11 cellular contexts compared by ENCODE assay signal in the genomic region with DNA sequence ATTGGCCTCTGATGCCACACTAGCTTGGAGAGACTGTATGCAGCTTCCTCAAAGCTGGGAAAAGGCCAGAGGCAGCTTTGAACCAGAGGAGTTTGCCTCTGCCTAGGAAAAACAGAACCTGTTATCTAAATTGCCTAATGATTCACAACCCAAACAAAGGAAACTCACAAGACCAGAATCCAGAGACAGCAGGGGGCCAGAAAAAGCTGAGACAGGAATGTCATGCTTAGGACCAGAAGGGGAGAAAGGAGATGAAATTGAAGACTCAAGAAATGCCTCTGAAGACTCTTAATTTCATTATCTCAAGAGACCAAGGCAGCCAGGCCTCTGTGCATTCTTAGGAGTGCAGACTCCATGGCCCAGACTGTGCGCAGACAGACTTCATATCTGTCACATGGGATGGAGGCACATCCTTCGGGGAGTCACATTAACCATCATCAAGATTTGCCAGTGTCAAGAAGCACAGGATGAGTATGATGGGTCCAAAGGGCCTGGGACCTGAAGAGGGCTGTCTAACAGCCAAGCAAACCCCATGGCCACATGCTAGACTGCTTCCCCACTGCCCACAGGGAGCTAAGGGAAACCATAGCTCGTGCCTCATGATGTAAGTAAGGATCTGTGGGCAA. TPM values are rescaled to one million over a fixed set of nuclear protein-coding genes. Genes with fewer than 3 reads are reported as not detected.
DNase-seq lines count a peak whose midpoint lies in the region; ATAC-seq and TF ChIP-seq lines count a peak whose summit lies in the region.
"Had no signal": no experiment of that assay in that cellular context is flagged by ENCODE, and none has a peak within 500 bp of the region (broad histone marks: within the 10 kb centered on the region; RNA-seq: fewer than 3 reads in every experiment).

No MANE protein-coding gene starts in this region.

- no peaks in the 10 kb centered on the region for H3K36me3 ChIP-seq in skeletal muscle satellite cell (ENCODE audit: insufficient read depth, low read length)
- H3K36me3 ChIP-seq: colonic mucosa had no signal

- H3K4me3 ChIP-seq in skeletal muscle satellite cell (ENCODE audit: low read length) = no peak overlapping the region
- H3K4me3 ChIP-seq: colonic mucosa, testis had no signal

- H3K4me1 Mint-ChIP-seq in activated T-helper 1 cell treated with anti-CD3 and anti-CD28 coated beads, Interleukin-12 subunit alpha, Interleukin-12 subunit beta, Interleukin-2, Interleukin-4 antibody, amounts not matched to agents 30 ng/mL and 10 ng/mL and 1 ng/mL, durations not matched to agents 14 hours and 24 hours and 36 hours (ENCODE audit: low read depth) = no peaks in the 10 kb centered on the region

- no peak for ATAC-seq in SK-N-SH treated with all-trans-retinoic acid at 6 μM for 48 hours

- H3K36me3 Mint-ChIP-seq in activated T-helper 1 cell treated with anti-CD3 and anti-CD28 coated beads, Interleukin-12 subunit alpha, Interleukin-12 subunit beta, Interleukin-2, Interleukin-4 antibody, amounts not matched to agents 30 ng/mL and 10 ng/mL and 1 ng/mL, durations not matched to agents 14 hours and 24 hours and 36 hours (ENCODE audit: low read depth) = peaks cover 2% of the 10 kb centered on the region

- peak overlapping the region; percentile 1 for H3K4me2 ChIP-seq in skeletal muscle satellite cell (ENCODE audit: low read length)

- no peaks in the 10 kb centered on the region for H3K9me3 ChIP-seq in skeletal muscle satellite cell (replicated peaks; ENCODE audit: low read length)
- H3K9me3 ChIP-seq: colonic mucosa, neutrophil, testis had no signal

- DNase-seq in DMS53 (lab: John Stamatoyannopoulos, UW) (peak; percentile 11), DMS53 treated with DMSO at 0.1 percent for 48 hours (lab: John Stamatoyannopoulos, UW; ENCODE audit: unreplicated experiment) (no peak), glomerular visceral epithelial cell (ENCODE audit: extremely low spot score) (peak; percentile 54), NCI-H2081 treated with DMSO at 0.1 percent for 48 hours (lab: John Stamatoyannopoulos, UW) (no peak), cerebellum (ENCODE audit: low spot score) (no peak)
- DNase-seq in activated T-helper 1 cell treated with anti-CD3 and anti-CD28 coated beads, Interleukin-12 subunit alpha, Interleukin-12 subunit beta, Interleukin-2, Interleukin-4 antibody, amounts not matched to agents 30 ng/mL and 10 ng/mL and 1 ng/mL, durations not matched to agents 14 hours and 24 hours and 36 hours (ENCODE audit: low spot score) = no peak
- DNase-seq: colonic mucosa, testis had no signal

- no peak overlapping the region for H3K9ac ChIP-seq in skeletal muscle satellite cell (ENCODE audit: low read depth, low read length)

- intact Hi-C loops in activated T-helper 1 cell treated with anti-CD3 and anti-CD28 coated beads, Interleukin-12 subunit alpha, Interleukin-12 subunit beta, Interleukin-2, Interleukin-4 antibody, amounts not matched to agents 30 ng/mL and 10 ng/mL and 1 ng/mL, durations not matched to agents 14 hours and 24 hours and 36 hours (cut with micrococcal nuclease) = no loop called here

- no peaks in the 10 kb centered on the region for H3K27me3 Mint-ChIP-seq in activated T-helper 1 cell treated with anti-CD3 and anti-CD28 coated beads, Interleukin-12 subunit alpha, Interleukin-12 subunit beta, Interleukin-2, Interleukin-4 antibody, amounts not matched to agents 30 ng/mL and 10 ng/mL and 1 ng/mL, durations not matched to agents 14 hours and 24 hours and 36 hours (ENCODE audit: insufficient read depth)

- no peak overlapping the region for H3K4me3 Mint-ChIP-seq in activated T-helper 1 cell treated with anti-CD3 and anti-CD28 coated beads, Interleukin-12 subunit alpha, Interleukin-12 subunit beta, Interleukin-2, Interleukin-4 antibody, amounts not matched to agents 30 ng/mL and 10 ng/mL and 1 ng/mL, durations not matched to agents 14 hours and 24 hours and 36 hours

- no peaks in the 10 kb centered on the region for H3K27me3 ChIP-seq in skeletal muscle satellite cell (ENCODE audit: control insufficient read depth, insufficient read depth, low read length)
- H3K27me3 ChIP-seq: colonic mucosa, neutrophil, testis had no signal

- H3K4me1 ChIP-seq in skeletal muscle satellite cell (ENCODE audit: control insufficient read depth, insufficient read depth, low read length) = peaks cover 8% of the 10 kb centered on the region
- H3K4me1 ChIP-seq: colonic mucosa, testis had no signal

- H3K9me3 Mint-ChIP-seq in activated T-helper 1 cell treated with anti-CD3 and anti-CD28 coated beads, Interleukin-12 subunit alpha, Interleukin-12 subunit beta, Interleukin-2, Interleukin-4 antibody, amounts not matched to agents 30 ng/mL and 10 ng/mL and 1 ng/mL, durations not matched to agents 14 hours and 24 hours and 36 hours = no peaks in the 10 kb centered on the region

- no peak overlapping the region for H3K27ac Mint-ChIP-seq in activated T-helper 1 cell treated with anti-CD3 and anti-CD28 coated beads, Interleukin-12 subunit alpha, Interleukin-12 subunit beta, Interleukin-2, Interleukin-4 antibody, amounts not matched to agents 30 ng/mL and 10 ng/mL and 1 ng/mL, durations not matched to agents 14 hours and 24 hours and 36 hours

TF ChIP-seq in SK-N-SH treated with all-trans-retinoic acid at 6 μM for 48 hours, 23 proteins besides CTCF, POLR2A, EP300 and RAD21:
- TF ChIP-seq ZFP3 (CRISPR knock-in tag; IDR thresholded peaks at IDR 0.05) = peak; percentile 56; the same call in 1 of the 2 replicates
- TF ChIP-seq, protein P1, sequence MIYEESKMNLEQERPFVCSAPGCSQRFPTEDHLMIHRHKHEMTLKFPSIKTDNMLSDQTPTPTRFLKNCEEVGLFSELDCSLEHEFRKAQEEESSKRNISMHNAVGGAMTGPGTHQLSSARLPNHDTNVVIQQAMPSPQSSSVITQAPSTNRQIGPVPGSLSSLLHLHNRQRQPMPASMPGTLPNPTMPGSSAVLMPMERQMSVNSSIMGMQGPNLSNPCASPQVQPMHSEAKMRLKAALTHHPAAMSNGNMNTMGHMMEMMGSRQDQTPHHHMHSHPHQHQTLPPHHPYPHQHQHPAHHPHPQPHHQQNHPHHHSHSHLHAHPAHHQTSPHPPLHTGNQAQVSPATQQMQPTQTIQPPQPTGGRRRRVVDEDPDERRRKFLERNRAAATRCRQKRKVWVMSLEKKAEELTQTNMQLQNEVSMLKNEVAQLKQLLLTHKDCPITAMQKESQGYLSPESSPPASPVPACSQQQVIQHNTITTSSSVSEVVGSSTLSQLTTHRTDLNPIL (CRISPR knock-in tag; IDR thresholded peaks at IDR 0.05; ENCODE audit: low read depth) = no peak

RNA-seq across cellular contexts. Expression of a gene that starts 57.3 kb away (rescaled TPM):
- total RNA-seq in skeletal muscle satellite cell (2012; rRNA removed) = 15.0 and 19.2 TPM in 2 replicates
- total RNA-seq in cerebellum = 23.6 TPM
- 11.3 and 13.8 TPM in 2 replicates for total RNA-seq in activated T-helper 1 cell treated with anti-CD3 and anti-CD28 coated beads, Interleukin-12 subunit alpha, Interleukin-12 subunit beta, Interleukin-2, Interleukin-4 antibody, amounts not matched to agents 30 ng/mL and 10 ng/mL and 1 ng/mL, durations not matched to agents 14 hours and 24 hours and 36 hours

Comparison
In these comparisons a context has a peak if more than half of its experiments do, and no peak if none do; other contexts are left out.
1. DNase-seq: peak in DMS53 (single experiment) and glomerular visceral epithelial cell (single experiment); none in DMS53 treated with DMSO at 0.1 percent for 48 hours (single experiment), NCI-H2081 treated with DMSO at 0.1 percent for 48 hours (single experiment), cerebellum (single experiment) and activated T-helper 1 cell treated with anti-CD3 and anti-CD28 coated beads, Interleukin-12 subunit alpha, Interleukin-12 subunit beta, Interleukin-2, Interleukin-4 antibody, amounts not matched to agents 30 ng/mL and 10 ng/mL and 1 ng/mL, durations not matched to agents 14 hours and 24 hours and 36 hours (single experiment).